23 cellular contexts compared by ENCODE assay signal in genomic region chr18:72433756-72434155, GRCh38.
"Had no signal": no experiment of that assay in that cellular context is flagged by ENCODE, and none has a peak within 500 bp of the region (broad histone marks: within the 10 kb centered on the region; RNA-seq: fewer than 3 reads in every experiment).

No MANE protein-coding gene starts in this region.

- H3K27me3 Mint-ChIP-seq: naive B cell had no signal

- H3K4me3 Mint-ChIP-seq: mesothelial cell of epicardium, naive B cell had no signal

- H3K4me3 ChIP-seq: coronary artery, dorsolateral prefrontal cortex, esophagus squamous epithelium, gastroesophageal sphincter, heart left ventricle, left lung, lower lobe of right lung, mucosa of descending colon had no signal

- H3K27ac Mint-ChIP-seq: mesothelial cell of epicardium, naive B cell had no signal

- FAIRE-seq: colon, endothelial cell of umbilical vein, islet of Langerhans, keratinocyte had no signal

- H3K4me1 Mint-ChIP-seq: mesothelial cell of epicardium, naive B cell had no signal

- H3K27ac ChIP-seq: coronary artery, dorsolateral prefrontal cortex, esophagus squamous epithelium, gastroesophageal sphincter, heart left ventricle, left lung, lower lobe of right lung had no signal

- ATAC-seq: gastroesophageal sphincter, heart left ventricle, left cardiac atrium, left lung, left ventricle myocardium superior, lower lobe of right lung, mucosa of descending colon had no signal

- H3K9me3 ChIP-seq: esophagus squamous epithelium, gastroesophageal sphincter, heart left ventricle, lower lobe of right lung, mucosa of descending colon had no signal

- H3K36me3 ChIP-seq: esophagus squamous epithelium, gastroesophageal sphincter, heart left ventricle, left lung, lower lobe of right lung had no signal

- H3K4me1 ChIP-seq: esophagus squamous epithelium, gastroesophageal sphincter, heart left ventricle, left lung, lower lobe of right lung had no signal

- H3K27me3 ChIP-seq: dorsolateral prefrontal cortex, esophagus squamous epithelium, gastroesophageal sphincter, heart left ventricle, left lung had no signal

- DNase-seq: dermis blood vessel endothelial cell; dorsolateral prefrontal cortex; effector CD4-positive, alpha-beta T cell; effector memory CD4-positive, alpha-beta T cell; esophagus squamous epithelium; foreskin fibroblast; foreskin melanocyte; heart left ventricle; hippocampal formation; left cardiac atrium; left ventricle myocardium superior; lower lobe of right lung; mesenchymal stem cell; mucosa of descending colon; naive B cell had no signal

- H3K36me3 Mint-ChIP-seq: mesothelial cell of epicardium had no signal
